ENCODE assay signal across 28 cellular contexts in genomic region chr1:229874609-229875008, GRCh38.
DNase-seq lines count a peak whose midpoint lies in the region; ATAC-seq, FAIRE-seq and TF ChIP-seq lines count a peak whose summit lies in the region.
"Had no signal": no experiment of that assay in that cellular context is flagged by ENCODE, and none has a peak within 500 bp of the region (broad histone marks: within the 10 kb centered on the region; RNA-seq: fewer than 3 reads in every experiment).

No MANE protein-coding gene starts in this region.

- in situ Hi-C loops in GM13977 (cut with MboI; ENCODE audit: low pct_unique_long_range_greater_than_20kb, low sequenced_read_pairs, unreplicated experiment), result no loop called here

- H3K27me3 Mint-ChIP-seq in activated CD8-positive, alpha-beta T cell treated with anti-CD3 and anti-CD28 coated beads for 36 hours, result peaks cover 6% of the 10 kb centered on the region
- H3K27me3 Mint-ChIP-seq in activated CD8-positive, alpha-beta T cell treated with anti-CD3 and anti-CD28 coated beads, Interleukin-2, amount 10 ng/mL, durations not matched to agents 7 days and 5 days (ENCODE audit: low read depth), result peaks cover 14% of the 10 kb centered on the region
- peaks cover 5% of the 10 kb centered on the region for H3K27me3 Mint-ChIP-seq in endodermal cell (ENCODE audit: insufficient read depth)
- H3K27me3 Mint-ChIP-seq: activated naive CD4-positive, alpha-beta T cell treated with anti-CD3 and anti-CD28 coated beads, Interleukin-2, amount 50 U/mL, for 24 hours had no signal

- H3K9ac ChIP-seq in kidney (ENCODE audit: low read length in 2 of 2) (no peak overlapping the region), endodermal cell (ENCODE audit: extremely low read depth, low read length, poor library complexity, severe bottlenecking) (no peak overlapping the region)

- intact Hi-C loops in activated CD8-positive, alpha-beta T cell treated with anti-CD3 and anti-CD28 coated beads for 36 hours (cut with micrococcal nuclease), result no loop called here
- intact Hi-C loops in pancreas (cut with DNase I), result no loop called here
- intact Hi-C loops in kidney (cut with DNase I), result no loop called here

- no peaks in the 10 kb centered on the region for H3K36me3 Mint-ChIP-seq in activated CD8-positive, alpha-beta T cell treated with anti-CD3 and anti-CD28 coated beads for 36 hours (ENCODE audit: low read depth)
- no peaks in the 10 kb centered on the region for H3K36me3 Mint-ChIP-seq in activated CD8-positive, alpha-beta T cell treated with anti-CD3 and anti-CD28 coated beads, Interleukin-2, amount 10 ng/mL, durations not matched to agents 7 days and 5 days (ENCODE audit: low read depth)
- H3K36me3 Mint-ChIP-seq in endodermal cell (ENCODE audit: low read depth), result no peaks in the 10 kb centered on the region
- H3K36me3 Mint-ChIP-seq: activated naive CD4-positive, alpha-beta T cell treated with anti-CD3 and anti-CD28 coated beads, Interleukin-2, amount 50 U/mL, for 24 hours; CD8-positive, alpha-beta T cell; mesothelial cell of epicardium; naive B cell had no signal

- H3K4me3 ChIP-seq in pancreas (no peak overlapping the region), kidney (ENCODE audit: low read length in 2 of 2) (no peak overlapping the region), endodermal cell (ENCODE audit: low read length) (no peak overlapping the region)
- H3K4me3 ChIP-seq: ascending aorta, gastroesophageal sphincter, GM23338, left ventricle myocardium inferior, psoas muscle, transverse colon had no signal

- FAIRE-seq in pancreas (lab: Jason Lieb, UNC) (no peak), kidney (lab: Jason Lieb, UNC) (no peak)

- no peak for TF ChIP-seq CTCF in activated CD8-positive, alpha-beta T cell treated with anti-CD3 and anti-CD28 coated beads for 36 hours (IDR thresholded peaks at IDR 0.05)
- TF ChIP-seq CTCF in pancreas (IDR thresholded peaks at IDR 0.05), result no peak
- TF ChIP-seq CTCF in kidney (IDR thresholded peaks at IDR 0.05; ENCODE audit: borderline replicate concordance, extremely low read depth, insufficient read depth), result no peak
- TF ChIP-seq CTCF in GM13977 (IDR thresholded peaks at IDR 0.05; ENCODE audit: extremely low read depth, insufficient read depth, missing control alignments), result no peak
- no peak for TF ChIP-seq CTCF in endodermal cell (conservative IDR thresholded peaks at IDR 0.05)

- H3K4me1 Mint-ChIP-seq in activated CD8-positive, alpha-beta T cell treated with anti-CD3 and anti-CD28 coated beads for 36 hours (ENCODE audit: low read depth), result no peaks in the 10 kb centered on the region
- H3K4me1 Mint-ChIP-seq in activated CD8-positive, alpha-beta T cell treated with anti-CD3 and anti-CD28 coated beads, Interleukin-2, amount 10 ng/mL, durations not matched to agents 7 days and 5 days (ENCODE audit: low read depth), result no peaks in the 10 kb centered on the region
- no peaks in the 10 kb centered on the region for H3K4me1 Mint-ChIP-seq in endodermal cell
- H3K4me1 Mint-ChIP-seq: activated naive CD4-positive, alpha-beta T cell treated with anti-CD3 and anti-CD28 coated beads, Interleukin-2, amount 50 U/mL, for 24 hours; B cell; GM23338; mesothelial cell of epicardium; naive B cell; T-helper 17 cell had no signal

- peak; percentile 47 for ATAC-seq in activated CD8-positive, alpha-beta T cell treated with anti-CD3 and anti-CD28 coated beads for 36 hours
- no peak for ATAC-seq in activated CD8-positive, alpha-beta T cell treated with anti-CD3 and anti-CD28 coated beads, Interleukin-2, amount 10 ng/mL, durations not matched to agents 7 days and 5 days
- peak; percentile 57 to 86 (median 63) for ATAC-seq in pancreas
- ATAC-seq: activated CD4-positive, CD25-positive, alpha-beta regulatory T cell treated with anti-CD3 and anti-CD28 coated beads, Interleukin-2, amount 50 U/mL, for 24 hours; CD8-positive, alpha-beta T cell; gastroesophageal sphincter; GM23338; T-helper 17 cell had no signal

- H3K4me1 ChIP-seq in pancreas (no peaks in the 10 kb centered on the region), kidney (ENCODE audit: control insufficient read depth in 1 of 2, insufficient read depth in 1 of 2, low read depth in 1 of 2, low read length in 2 of 2) (no peaks in the 10 kb centered on the region), endodermal cell (ENCODE audit: control insufficient read depth, insufficient read depth, low read length) (no peaks in the 10 kb centered on the region)

- CTCF ChIA-PET in activated CD8-positive, alpha-beta T cell treated with anti-CD3 and anti-CD28 coated beads for 36 hours (lab: Charles Lee), result no interaction called here
- CTCF ChIA-PET in activated CD8-positive, alpha-beta T cell treated with anti-CD3 and anti-CD28 coated beads, Interleukin-2, amount 10 ng/mL, durations not matched to agents 7 days and 5 days (lab: Charles Lee), result no interaction called here

- H3K9me3 Mint-ChIP-seq in activated CD8-positive, alpha-beta T cell treated with anti-CD3 and anti-CD28 coated beads for 36 hours, result no peaks in the 10 kb centered on the region
- H3K9me3 Mint-ChIP-seq in activated CD8-positive, alpha-beta T cell treated with anti-CD3 and anti-CD28 coated beads, Interleukin-2, amount 10 ng/mL, durations not matched to agents 7 days and 5 days (ENCODE audit: insufficient read depth), result no peaks in the 10 kb centered on the region
- H3K9me3 Mint-ChIP-seq in endodermal cell, result no peaks in the 10 kb centered on the region
- H3K9me3 Mint-ChIP-seq: activated naive CD4-positive, alpha-beta T cell treated with anti-CD3 and anti-CD28 coated beads, Interleukin-2, amount 50 U/mL, for 24 hours; CD8-positive, alpha-beta T cell; GM23338; mesothelial cell of epicardium; naive B cell had no signal

- H3K36me3 ChIP-seq in pancreas, result no peaks in the 10 kb centered on the region
- no peaks in the 10 kb centered on the region for H3K36me3 ChIP-seq in kidney (ENCODE audit: control insufficient read depth in 1 of 2, insufficient read depth in 2 of 2, low read length in 2 of 2)
- no peaks in the 10 kb centered on the region for H3K36me3 ChIP-seq in endodermal cell (ENCODE audit: control insufficient read depth, insufficient read depth, low read length)
- H3K36me3 ChIP-seq: ascending aorta, gastroesophageal sphincter, left ventricle myocardium inferior, transverse colon had no signal

- no peak overlapping the region for H3K27ac ChIP-seq in pancreas
- H3K27ac ChIP-seq in kidney (ENCODE audit: low read depth in 2 of 2, low read length in 2 of 2), result no peak overlapping the region
- H3K27ac ChIP-seq in endodermal cell (ENCODE audit: low read depth, low read length), result no peak overlapping the region
- H3K27ac ChIP-seq: ascending aorta, gastroesophageal sphincter, left ventricle myocardium inferior, psoas muscle, transverse colon had no signal

- POLR2A ChIA-PET in activated CD8-positive, alpha-beta T cell treated with anti-CD3 and anti-CD28 coated beads for 36 hours (lab: Charles Lee), result no interaction called here
- POLR2A ChIA-PET in activated CD8-positive, alpha-beta T cell treated with anti-CD3 and anti-CD28 coated beads, Interleukin-2, amount 10 ng/mL, durations not matched to agents 7 days and 5 days (lab: Charles Lee), result no interaction called here

- DNase-seq in activated CD8-positive, alpha-beta T cell treated with anti-CD3 and anti-CD28 coated beads for 36 hours, result peak; percentile 24
- DNase-seq in activated CD8-positive, alpha-beta T cell treated with anti-CD3 and anti-CD28 coated beads, Interleukin-2, amount 10 ng/mL, durations not matched to agents 7 days and 5 days, result no peak
- DNase-seq in DMS53 treated with DMSO at 0.1 percent for 48 hours (lab: John Stamatoyannopoulos, UW; ENCODE audit: unreplicated experiment), result peak; percentile 26
- peak; percentile 25 for DNase-seq in SW480 (ENCODE audit: low spot score)
- peak in 1 of 6 donors; percentile 40 for DNase-seq in pancreas
- no peak for DNase-seq in kidney
- DNase-seq in GM13977 (ENCODE audit: low spot score), result no peak
- DNase-seq in endodermal cell, result no peak
- DNase-seq: CD8-positive, alpha-beta T cell; central memory CD4-positive, alpha-beta T cell; dermis blood vessel endothelial cell; hypothalamus; left ventricle myocardium inferior; naive B cell; NCI-H1105; NCI-H2081; NCI-H2227 treated with DMSO at 0.1 percent for 48 hours; NCI-H774; psoas muscle; T-helper 17 cell; transverse colon had no signal

- no peaks in the 10 kb centered on the region for H3K9me3 ChIP-seq in pancreas
- no peaks in the 10 kb centered on the region for H3K9me3 ChIP-seq in kidney (ENCODE audit: control insufficient read depth in 1 of 2, low read length in 2 of 2)
- H3K9me3 ChIP-seq in endodermal cell (ENCODE audit: control insufficient read depth, low read length), result no peaks in the 10 kb centered on the region
- H3K9me3 ChIP-seq: ascending aorta, gastroesophageal sphincter, left ventricle myocardium inferior, psoas muscle, transverse colon had no signal

- 66 to 69% methylated on average over 2 of the region's 2 CpGs for WGBS in pancreas, 2 donors
- WGBS in endodermal cell (ENCODE audit: insufficient coverage in 1 of 2, insufficient read length in 1 of 2), 2 experiments, result 92 to 100% methylated on average over 1 to 2 of the region's 2 CpGs

- H3K27me3 ChIP-seq in pancreas, result no peaks in the 10 kb centered on the region
- no peaks in the 10 kb centered on the region for H3K27me3 ChIP-seq in endodermal cell (ENCODE audit: control insufficient read depth, insufficient read depth, low read length, poor library complexity, severe bottlenecking)
- H3K27me3 ChIP-seq: ascending aorta, gastroesophageal sphincter, transverse colon had no signal

- no peak overlapping the region for H3K27ac Mint-ChIP-seq in activated CD8-positive, alpha-beta T cell treated with anti-CD3 and anti-CD28 coated beads for 36 hours
- no peak overlapping the region for H3K27ac Mint-ChIP-seq in activated CD8-positive, alpha-beta T cell treated with anti-CD3 and anti-CD28 coated beads, Interleukin-2, amount 10 ng/mL, durations not matched to agents 7 days and 5 days
- H3K27ac Mint-ChIP-seq in endodermal cell, result no peak overlapping the region
- H3K27ac Mint-ChIP-seq: activated naive CD4-positive, alpha-beta T cell treated with anti-CD3 and anti-CD28 coated beads, Interleukin-2, amount 50 U/mL, for 24 hours; B cell; CD8-positive, alpha-beta T cell; GM23338; mesothelial cell of epicardium; naive B cell; T-helper 17 cell had no signal

- no peak overlapping the region for H3K4me3 Mint-ChIP-seq in activated CD8-positive, alpha-beta T cell treated with anti-CD3 and anti-CD28 coated beads for 36 hours
- no peak overlapping the region for H3K4me3 Mint-ChIP-seq in activated CD8-positive, alpha-beta T cell treated with anti-CD3 and anti-CD28 coated beads, Interleukin-2, amount 10 ng/mL, durations not matched to agents 7 days and 5 days
- no peak overlapping the region for H3K4me3 Mint-ChIP-seq in endodermal cell
- H3K4me3 Mint-ChIP-seq: activated naive CD4-positive, alpha-beta T cell treated with anti-CD3 and anti-CD28 coated beads, Interleukin-2, amount 50 U/mL, for 24 hours; B cell; CD8-positive, alpha-beta T cell; GM23338; mesothelial cell of epicardium; naive B cell; T-helper 17 cell had no signal

Comparison
In these comparisons a context has a peak if more than half of its experiments do, and no peak if none do; other contexts are left out.
1. DNase-seq: peak in activated CD8-positive, alpha-beta T cell treated with anti-CD3 and anti-CD28 coated beads for 36 hours (single experiment), DMS53 treated with DMSO at 0.1 percent for 48 hours (single experiment) and SW480 (single experiment); none in activated CD8-positive, alpha-beta T cell treated with anti-CD3 and anti-CD28 coated beads, Interleukin-2, amount 10 ng/mL, durations not matched to agents 7 days and 5 days (single experiment), kidney (single experiment), GM13977 (single experiment) and endodermal cell (single experiment).